Comparison of ENCODE assay signal across 13 cellular contexts in genomic region chr4:85496146-85496849, GRCh38. TPM values are rescaled to one million over a fixed set of nuclear protein-coding genes. Genes with fewer than 3 reads are reported as not detected.
DNase-seq lines count a peak whose midpoint lies in the region; TF ChIP-seq lines count a peak whose summit lies in the region.
"Had no signal": no experiment of that assay in that cellular context is flagged by ENCODE, and none has a peak within 500 bp of the region (broad histone marks: within the 10 kb centered on the region; RNA-seq: fewer than 3 reads in every experiment).

No MANE protein-coding gene starts in this region.

- no peak overlapping the region for H3K4me3 Mint-ChIP-seq in immature natural killer cell
- H3K4me3 Mint-ChIP-seq: activated CD4-positive, alpha-beta memory T cell treated with anti-CD3 and anti-CD28 coated beads for 36 hours had no signal

- peaks cover 97% of the 10 kb centered on the region for H3K79me2 ChIP-seq in OCI-LY1 (ENCODE audit: insufficient read depth, low read length)

- TF ChIP-seq CTCF in AG10803 (conservative IDR thresholded peaks at IDR 0.05; ENCODE audit: low read length): no peak
- no peak for TF ChIP-seq CTCF in OCI-LY1 (IDR thresholded peaks at IDR 0.05; ENCODE audit: low read length)

- H3K27ac ChIP-seq in OCI-LY1 (ENCODE audit: low read depth, low read length, poor library complexity, severe bottlenecking): peak overlapping the region; percentile 87
- peak overlapping the region; percentile 5 for H3K27ac ChIP-seq in mesodermal cell (ENCODE audit: low read depth, low read length, severe bottlenecking)
- H3K27ac ChIP-seq: BLaER1, colonic mucosa had no signal

- peaks cover 3 to 23% (median 14%) of the 10 kb centered on the region in 6 donors for H3K9me3 Mint-ChIP-seq in immature natural killer cell

- no peaks in the 10 kb centered on the region for H4K20me1 ChIP-seq in OCI-LY1 (ENCODE audit: insufficient read depth, low read length)
- H4K20me1 ChIP-seq: BLaER1 had no signal

- no peaks in the 10 kb centered on the region for H3K36me3 Mint-ChIP-seq in immature natural killer cell
- H3K36me3 Mint-ChIP-seq: activated CD4-positive, alpha-beta memory T cell treated with anti-CD3 and anti-CD28 coated beads for 36 hours had no signal

- H3K4me3 ChIP-seq in AG10803 (ENCODE audit: low read length): peak overlapping the region; percentile 16
- peak overlapping the region; percentile 49 for H3K4me3 ChIP-seq in OCI-LY1 (ENCODE audit: low read depth, low read length, poor library complexity, severe bottlenecking)
- H3K4me3 ChIP-seq in mesodermal cell (ENCODE audit: extremely low read depth, insufficient read depth, low read length, poor library complexity, severe bottlenecking): no peak overlapping the region
- H3K4me3 ChIP-seq: BLaER1, colonic mucosa had no signal

- H3K9me2 ChIP-seq in OCI-LY1 (ENCODE audit: low read depth, low read length): no peaks in the 10 kb centered on the region

- H3K4me2 ChIP-seq in OCI-LY1 (ENCODE audit: low read length): peak overlapping the region; percentile 74
- H3K4me2 ChIP-seq: BLaER1 had no signal

- H3K9ac ChIP-seq in OCI-LY1 (ENCODE audit: low read length): peak overlapping the region; percentile 64
- H3K9ac ChIP-seq: BLaER1 had no signal

- no peaks in the 10 kb centered on the region for H3K4me1 Mint-ChIP-seq in immature natural killer cell

- 0 out of 2 replicates have a peak, but pooled peaks cover 7% of the 10 kb centered on the region for H3F3A ChIP-seq in OCI-LY1 (ENCODE audit: insufficient read depth, low read length)

- H3K27me3 Mint-ChIP-seq in immature natural killer cell (ENCODE audit: low read depth in 3 of 3): no peaks in the 10 kb centered on the region
- H3K27me3 Mint-ChIP-seq: activated CD4-positive, alpha-beta memory T cell treated with anti-CD3 and anti-CD28 coated beads for 36 hours had no signal

- H3K27ac Mint-ChIP-seq in immature natural killer cell: no peak overlapping the region
- H3K27ac Mint-ChIP-seq: activated CD4-positive, alpha-beta memory T cell treated with anti-CD3 and anti-CD28 coated beads for 36 hours had no signal

- H3K4me1 ChIP-seq in OCI-LY1 (ENCODE audit: insufficient read depth, low read length, severe bottlenecking) (peaks cover 71% of the 10 kb centered on the region), mesodermal cell (ENCODE audit: control insufficient read depth, insufficient read depth, low read length, poor library complexity, severe bottlenecking) (peaks cover 20% of the 10 kb centered on the region)
- H3K4me1 ChIP-seq: colonic mucosa had no signal

- 93 to 100% methylated on average over 3 to 5 of the region's 8 CpGs for WGBS in mesodermal cell (ENCODE audit: insufficient coverage in 2 of 2), 2 experiments

- H3K36me3 ChIP-seq in OCI-LY1 (ENCODE audit: insufficient read depth, low read length) (peaks cover 41% of the 10 kb centered on the region), mesodermal cell (ENCODE audit: control insufficient read depth, insufficient read depth, low read length) (no peaks in the 10 kb centered on the region)
- H3K36me3 ChIP-seq: BLaER1, colonic mucosa had no signal

- no peak overlapping the region for H2AFZ ChIP-seq in OCI-LY1 (ENCODE audit: low read length)

- no peaks in the 10 kb centered on the region for H3K27me3 ChIP-seq in OCI-LY1 (ENCODE audit: insufficient read depth, low read length)
- H3K27me3 ChIP-seq: BLaER1, colonic mucosa had no signal

- H3K9me3 ChIP-seq in OCI-LY1 (ENCODE audit: low read length) (peaks cover 3% of the 10 kb centered on the region; the same call in 1 of the 2 replicates), mesodermal cell (ENCODE audit: control insufficient read depth, low read length) (no peaks in the 10 kb centered on the region)
- H3K9me3 ChIP-seq: BLaER1, colonic mucosa had no signal

- peak; percentile 82 for DNase-seq in AG10803 (ENCODE audit: low read depth)
- peak; percentile 65 for DNase-seq in dedifferentiated amniotic fluid mesenchymal stem cell (ENCODE audit: extremely low spot score)
- DNase-seq in immature natural killer cell: no peak
- no peak for DNase-seq in NCI-H2029 (lab: John Stamatoyannopoulos, UW)
- no peak for DNase-seq in NOMO-1 treated with DMSO at 0.1 percent for 48 hours (lab: John Stamatoyannopoulos, UW; ENCODE audit: unreplicated experiment)
- no peak for DNase-seq in DMS79 treated with DMSO at 0.1 percent for 48 hours (lab: John Stamatoyannopoulos, UW)
- DNase-seq: activated CD4-positive, alpha-beta memory T cell treated with anti-CD3 and anti-CD28 coated beads for 36 hours; activated effector memory CD4-positive, alpha-beta T cell treated with anti-CD3 and anti-CD28 coated beads, Interleukin-2, amount 50 U/mL, for 16 hours; colonic mucosa; GDM1 had no signal

RNA-seq across cellular contexts. Expression of gene ARHGAP24, which starts 21.3 kb away (rescaled TPM):
- polyA plus RNA-seq in mesodermal cell (2013, experiment 1 of 2): 6.4 TPM
- polyA plus RNA-seq in mesodermal cell (2013, experiment 2 of 2): 5.3 TPM
- under 1 TPM in 2 of 3 donors, not detected in 1; 0.06 to 0.24 TPM for polyA plus RNA-seq in immature natural killer cell

Comparison
In these comparisons a context has a peak if more than half of its experiments do, and no peak if none do; other contexts are left out.
1. DNase-seq: peak in AG10803 (single experiment) and dedifferentiated amniotic fluid mesenchymal stem cell (single experiment); none in immature natural killer cell (0 of 3), NCI-H2029 (single experiment), NOMO-1 treated with DMSO at 0.1 percent for 48 hours (single experiment) and DMS79 treated with DMSO at 0.1 percent for 48 hours (single experiment).